In genomic region chr3:55369491-55369890, GRCh38 we compare ENCODE assay signal across 1 cellular context.
TF ChIP-seq lines count a peak whose summit lies in the region.

No MANE protein-coding gene starts in this region.

TF ChIP-seq in IMR-90, 13 proteins besides CTCF, POLR2A, EP300 and RAD21:
- TF ChIP-seq MAFK (IDR thresholded peaks at IDR 0.05; ENCODE audit: low read depth, low read length) (no peak), RCOR1 (IDR thresholded peaks at IDR 0.05; ENCODE audit: insufficient replicate concordance, low read length) (no peak), MAZ (IDR thresholded peaks at IDR 0.05; ENCODE audit: borderline replicate concordance, low read depth, low read length) (no peak), FOS (IDR thresholded peaks at IDR 0.05; ENCODE audit: low read depth, low read length) (no peak), CHD1 (IDR thresholded peaks at IDR 0.05; ENCODE audit: low read depth, low read length) (no peak), MXI1 (IDR thresholded peaks at IDR 0.05; ENCODE audit: borderline replicate concordance, low read depth, low read length) (no peak), RFX5 (IDR thresholded peaks at IDR 0.05; ENCODE audit: low read depth, low read length) (no peak), NFE2L2 (IDR thresholded peaks at IDR 0.05; ENCODE audit: low read depth, low read length) (no peak), BHLHE40 (IDR thresholded peaks at IDR 0.05; ENCODE audit: low read depth, low read length) (no peak), SMC3 (IDR thresholded peaks at IDR 0.05; ENCODE audit: low read depth, low read length) (no peak), ELK1 (IDR thresholded peaks at IDR 0.05; ENCODE audit: borderline replicate concordance, low read depth, low read length) (no peak), CEBPB (IDR thresholded peaks at IDR 0.05; ENCODE audit: low read depth, low read length) (no peak), USF2 (IDR thresholded peaks at IDR 0.05; ENCODE audit: low read depth, low read length) (no peak)
